Comparison of ENCODE assay signal across 8 cellular contexts in the genomic region with DNA sequence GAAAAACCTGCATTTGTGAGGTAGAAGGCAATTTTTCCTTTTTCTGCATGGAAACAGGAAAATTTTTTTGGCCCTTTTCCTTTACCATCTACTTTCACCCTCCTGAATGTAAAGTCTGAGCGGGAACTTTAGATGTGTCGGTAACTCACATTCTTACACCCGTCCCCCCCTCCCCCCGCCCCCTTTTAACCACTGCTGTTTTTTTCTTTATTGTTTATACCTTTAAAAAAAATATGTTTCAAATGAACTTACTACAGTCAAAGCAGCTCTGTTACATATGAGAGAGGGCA. TPM values are rescaled to one million over a fixed set of nuclear protein-coding genes. Genes with fewer than 3 reads are reported as not detected.
A peak's percentile ranks its signal among the peaks of the same experiment; 100 is the strongest.
DNase-seq lines count a peak whose midpoint lies in the region; ATAC-seq and TF ChIP-seq lines count a peak whose summit lies in the region.

No MANE protein-coding gene starts in this region.

- H3K4me3 ChIP-seq in AG04449 (ENCODE audit: low read depth, low read length) (peak overlapping the region; percentile 62), HUES48 (ENCODE audit: low read depth, low read length) (peak overlapping the region; percentile 69)
- peak overlapping the region; percentile 0 for H3K4me3 ChIP-seq in naive thymus-derived CD4-positive, alpha-beta T cell (ENCODE audit: low read length)

- peaks cover 63% of the 10 kb centered on the region for H3K27me3 ChIP-seq in HUES48 (ENCODE audit: control insufficient read depth, insufficient read depth, low read length)
- peaks cover 6 to 12% of the 10 kb centered on the region in 2 donors for H3K27me3 ChIP-seq in naive thymus-derived CD4-positive, alpha-beta T cell (ENCODE audit: control insufficient read depth in 2 of 2, insufficient read depth in 2 of 2, low read length in 2 of 2)

- POLR2A ChIA-PET in AG04449 (lab: Yijun Ruan, JAX), result interaction anchor here (0.7 to 2.7 kb wide), 5 partner anchors 46 to 254 kb away, joined by 3 to 21 read pairs (median 4); no protein-coding TSS in a partner anchor
- POLR2A ChIA-PET in naive thymus-derived CD4-positive, alpha-beta T cell (lab: Charles Lee), result interaction anchor here (1.4 to 1.6 kb wide), 2 partner anchors 180 to 262 kb away, joined by 3 read pairs; no protein-coding TSS in a partner anchor

- H3K9ac ChIP-seq in HUES48 (ENCODE audit: low read depth, low read length), result no peak overlapping the region

- H3K4me1 Mint-ChIP-seq in central memory CD8-positive, alpha-beta T cell, result peaks cover 39% of the 10 kb centered on the region
- H3K4me1 Mint-ChIP-seq in naive thymus-derived CD4-positive, alpha-beta T cell, result peaks cover 42 to 66% (median 55%) of the 10 kb centered on the region in 7 donors

- peaks cover 88% of the 10 kb centered on the region for H3K27me3 Mint-ChIP-seq in central memory CD8-positive, alpha-beta T cell
- H3K27me3 Mint-ChIP-seq in naive thymus-derived CD4-positive, alpha-beta T cell, result peaks cover 0 to 80% (median 36%) of the 10 kb centered on the region in 5 donors

- no peaks in the 10 kb centered on the region for H3K9me3 Mint-ChIP-seq in central memory CD8-positive, alpha-beta T cell
- peaks cover 0 to 3% (median 0%) of the 10 kb centered on the region in 11 donors for H3K9me3 Mint-ChIP-seq in naive thymus-derived CD4-positive, alpha-beta T cell

- TF ChIP-seq CTCF in AG04449 (IDR thresholded peaks at IDR 0.05; ENCODE audit: insufficient read depth, low read length, missing control alignments), result no peak

- H3K9me3 ChIP-seq in HUES48 (ENCODE audit: control insufficient read depth, insufficient read depth, low read length), result no peaks in the 10 kb centered on the region
- no peaks in the 10 kb centered on the region for H3K9me3 ChIP-seq in naive thymus-derived CD4-positive, alpha-beta T cell (ENCODE audit: control insufficient read depth in 2 of 3, low read length in 3 of 3)

- intact Hi-C loops in naive thymus-derived CD4-positive, alpha-beta T cell (cut with micrococcal nuclease), result loop anchor here (1.0 to 10.0 kb wide), 14 partner anchors 32 to 1241 kb away; partner anchors contain the start of genes OPA1 (in 2 of the 2), ATP13A3 (in 1 of the 2) and FAM43A (in 1 of the 2)
- intact Hi-C loops in posterior cingulate gyrus (cut with DNase I), result loop anchor here (10.0 kb wide), 1 partner anchor 131 kb away; no protein-coding TSS in a partner anchor

- ATAC-seq in central memory CD8-positive, alpha-beta T cell (replicated peaks; ENCODE audit: extremely low read depth, poor library complexity, severe bottlenecking), result no peak
- ATAC-seq in naive thymus-derived CD4-positive, alpha-beta T cell, result no peak
- ATAC-seq in left lobe of liver, result no peak

- H3K4me1 ChIP-seq in HUES48 (ENCODE audit: control insufficient read depth, insufficient read depth, low read length), result peaks cover 57% of the 10 kb centered on the region
- H3K4me1 ChIP-seq in naive thymus-derived CD4-positive, alpha-beta T cell (ENCODE audit: control insufficient read depth in 2 of 2, insufficient read depth in 2 of 2, low read length in 2 of 2), result peaks cover 25 to 42% of the 10 kb centered on the region in 2 donors

- H3K36me3 ChIP-seq in HUES48 (ENCODE audit: control insufficient read depth, insufficient read depth, low read length), result no peaks in the 10 kb centered on the region
- no peaks in the 10 kb centered on the region for H3K36me3 ChIP-seq in naive thymus-derived CD4-positive, alpha-beta T cell (ENCODE audit: control insufficient read depth in 2 of 3, insufficient read depth in 3 of 3, low read length in 3 of 3)

- CTCF ChIA-PET in AG04449 (lab: Yijun Ruan, JAX), result interaction anchor here (1.8 to 9.1 kb wide), 2 partner anchors 354 to 467 kb away, joined by 4 to 100 read pairs; no protein-coding TSS in a partner anchor
- CTCF ChIA-PET in naive thymus-derived CD4-positive, alpha-beta T cell (lab: Charles Lee), result interaction anchor here (1.1 to 2.5 kb wide), 2 partner anchors 76 to 181 kb away, joined by 4 to 7 read pairs; no protein-coding TSS in a partner anchor

- peaks cover 18% of the 10 kb centered on the region for H3K36me3 Mint-ChIP-seq in central memory CD8-positive, alpha-beta T cell (ENCODE audit: insufficient read depth)
- peaks cover 0 to 10% (median 0%) of the 10 kb centered on the region in 5 donors for H3K36me3 Mint-ChIP-seq in naive thymus-derived CD4-positive, alpha-beta T cell

- peak overlapping the region; percentile 96 for H3K27ac ChIP-seq in HUES48 (ENCODE audit: low read depth, low read length)
- H3K27ac ChIP-seq in naive thymus-derived CD4-positive, alpha-beta T cell (ENCODE audit: low read depth, low read length), result peak overlapping the region; percentile 5

- H3K27ac Mint-ChIP-seq in central memory CD8-positive, alpha-beta T cell (ENCODE audit: low read depth), result no peak overlapping the region
- peak overlapping the region in 4 of 9 donors; percentile 4 to 85 (median 66) for H3K27ac Mint-ChIP-seq in naive thymus-derived CD4-positive, alpha-beta T cell

- DNase-seq in AG04449 (ENCODE audit: low read depth, low spot score) (no peak), left lobe of liver (ENCODE audit: low spot score) (no peak), NCI-H2081 (lab: John Stamatoyannopoulos, UW) (no peak), posterior cingulate gyrus (no peak), NCI-H1105 (lab: John Stamatoyannopoulos, UW) (no peak)
- no peak for DNase-seq in central memory CD8-positive, alpha-beta T cell (ENCODE audit: low spot score in 2 of 2)
- DNase-seq in naive thymus-derived CD4-positive, alpha-beta T cell, result no peak

- H3K4me3 Mint-ChIP-seq in central memory CD8-positive, alpha-beta T cell, result peak overlapping the region; percentile 84
- peak overlapping the region; percentile 79 to 93 (median 88) for H3K4me3 Mint-ChIP-seq in naive thymus-derived CD4-positive, alpha-beta T cell

RNA-seq across cellular contexts. Expression of gene HES1, which starts 0.5 kb away (rescaled TPM):
- total RNA-seq in naive thymus-derived CD4-positive, alpha-beta T cell, result 1 to 10 TPM in 3 of 5 experiments, not detected in 2; 3.9 to 4.2 (median 4.2) TPM
- polyA plus RNA-seq in naive thymus-derived CD4-positive, alpha-beta T cell, result not detected
- total RNA-seq in left lobe of liver, result 21.3 TPM

Comparison
In these comparisons a context has a peak if more than half of its experiments do, and no peak if none do; other contexts are left out.
1. H3K4me3 ChIP-seq: peak in every context shown above with its lines; median percentile 69 in HUES48; 62 in AG04449; 0 in naive thymus-derived CD4-positive, alpha-beta T cell.